ENCODE assay signal across 9 cellular contexts in genomic region chr7:50502001-50502684, GRCh38. TPM values are rescaled to one million over a fixed set of nuclear protein-coding genes. Genes with fewer than 3 reads are reported as not detected.
DNase-seq lines count a peak whose midpoint lies in the region; ATAC-seq and TF ChIP-seq lines count a peak whose summit lies in the region.
"Had no signal": no experiment of that assay in that cellular context is flagged by ENCODE, and none has a peak within 500 bp of the region (broad histone marks: within the 10 kb centered on the region; RNA-seq: fewer than 3 reads in every experiment).

No MANE protein-coding gene starts in this region.

- intact Hi-C loops in prostate gland (cut with DNase I), result loop anchor here (5.0 to 10.0 kb wide), 2 partner anchors 150 to 183 kb away; no protein-coding TSS in a partner anchor

- peak; percentile 81 for DNase-seq in BE2C
- DNase-seq in SHP77 treated with DMSO at 0.1 percent for 48 hours (lab: John Stamatoyannopoulos, UW), result peak; percentile 11
- DNase-seq in foreskin keratinocyte, result peak; percentile 40 to 75
- DNase-seq in prostate gland (ENCODE audit: low spot score), result no peak
- DNase-seq in stimulated activated CD4-positive, alpha-beta T cell treated with anti-CD3 and anti-CD28 coated beads, Interleukin-4, amount 100 ng/mL, for 24 hours, result no peak
- DNase-seq in stimulated activated naive CD4-positive, alpha-beta T cell (lab: John Stamatoyannopoulos, UW), result no peak
- no peak for DNase-seq in NCI-H187 (lab: John Stamatoyannopoulos, UW)
- DNase-seq: DMS153 had no signal

- WGBS in prostate gland, result 26% methylated on average over 8 of the region's 8 CpGs

- H3K27ac ChIP-seq in foreskin keratinocyte (no peak overlapping the region), prostate gland (peak overlapping the region; percentile 53 to 59)

- H3K9me3 ChIP-seq in BE2C, result no peaks in the 10 kb centered on the region
- H3K9me3 ChIP-seq in prostate gland, result no peaks in the 10 kb centered on the region

- H3K4me1 ChIP-seq in BE2C (peaks cover 87% of the 10 kb centered on the region), foreskin keratinocyte (no peaks in the 10 kb centered on the region), prostate gland (replicated peaks) (no peaks in the 10 kb centered on the region)

- no peak for TF ChIP-seq POLR2A in prostate gland (IDR thresholded peaks at IDR 0.05)

- H3K4me3 ChIP-seq in BE2C (ENCODE audit: low read depth, low read length) (0 out of 2 replicates have a peak overlapping the region, but pooled peaks have one; percentile 3), prostate gland (no peak overlapping the region)

- no peaks in the 10 kb centered on the region for H3K27me3 ChIP-seq in BE2C
- no peaks in the 10 kb centered on the region for H3K27me3 ChIP-seq in foreskin keratinocyte
- H3K27me3 ChIP-seq in prostate gland (replicated peaks; ENCODE audit: insufficient read depth), result no peaks in the 10 kb centered on the region

- peak; percentile 90 for ATAC-seq in foreskin keratinocyte
- ATAC-seq in GM21576 (IDR thresholded peaks at IDR 0.05; ENCODE audit: unreplicated experiment), result no peak

- H3K36me3 ChIP-seq in BE2C (peaks cover 60% of the 10 kb centered on the region), prostate gland (no peaks in the 10 kb centered on the region)

- TF ChIP-seq CTCF in BE2C (IDR thresholded peaks at IDR 0.05; ENCODE audit: low read depth, low read length), result no peak
- TF ChIP-seq CTCF in foreskin keratinocyte (conservative IDR thresholded peaks at IDR 0.05), result no peak
- TF ChIP-seq CTCF in prostate gland (IDR thresholded peaks at IDR 0.05), result no peak

RNA-seq across cellular contexts. Expression of gene FIGNL1, which starts 52.0 kb away (rescaled TPM):
- polyA plus RNA-seq in BE2C (2012; ENCODE audit: insufficient read depth, insufficient read length, low read depth), result 11.7 TPM
- total RNA-seq in foreskin keratinocyte, result 29.5 and 33.5 TPM in 2 replicates
- polyA plus RNA-seq in foreskin keratinocyte, result 7.5 and 9.1 TPM in 2 replicates
- total RNA-seq in prostate gland, result 10 to 100 TPM in 1 of 2 donors, 1 to 10 TPM in 1; 7.2 to 14.3 TPM

Comparison
In these comparisons a context has a peak if more than half of its experiments do, and no peak if none do; other contexts are left out.
1. DNase-seq: peak in BE2C (single experiment), SHP77 treated with DMSO at 0.1 percent for 48 hours (single experiment) and foreskin keratinocyte (2 of 2); none in prostate gland (single experiment), stimulated activated CD4-positive, alpha-beta T cell treated with anti-CD3 and anti-CD28 coated beads, Interleukin-4, amount 100 ng/mL, for 24 hours (single experiment), stimulated activated naive CD4-positive, alpha-beta T cell (0 of 6) and NCI-H187 (0 of 2).